In genomic region chr1:91011726-91012125, GRCh38 we compare ENCODE assay signal across 1 cellular context.
TF ChIP-seq lines count a peak whose summit lies in the region.

No MANE protein-coding gene starts in this region.

TF ChIP-seq in GM23338, 12 proteins besides CTCF, POLR2A, EP300 and RAD21 (continued from another document):
- TF ChIP-seq ZNF462 (CRISPR knock-in tag; IDR thresholded peaks at IDR 0.05) (no peak), CREB1 (CRISPR knock-in tag; IDR thresholded peaks at IDR 0.05; ENCODE audit: low read depth) (no peak)
